8 cellular contexts compared by ENCODE assay signal in genomic region chr21:14875704-14876364, GRCh38.
DNase-seq lines count a peak whose midpoint lies in the region; ATAC-seq and TF ChIP-seq lines count a peak whose summit lies in the region.

No MANE protein-coding gene starts in this region.

- DNase-seq in mesothelial cell of epicardium (ENCODE audit: low spot score in 2 of 2, unreplicated experiment in 2 of 2) (no peak), occipital lobe (lab: John Stamatoyannopoulos, UW) (no peak), NCI-H146 treated with DMSO at 0.1 percent for 48 hours (lab: John Stamatoyannopoulos, UW; ENCODE audit: unreplicated experiment) (no peak), NCI-H2196 (lab: John Stamatoyannopoulos, UW; ENCODE audit: unreplicated experiment) (no peak), SW480 (ENCODE audit: low spot score) (no peak)

- H3K36me3 Mint-ChIP-seq in mesothelial cell of epicardium = no peaks in the 10 kb centered on the region

- peaks cover 7% of the 10 kb centered on the region for H3K9me3 Mint-ChIP-seq in mesothelial cell of epicardium

- H3K4me1 Mint-ChIP-seq in mesothelial cell of epicardium = peaks cover 73% of the 10 kb centered on the region

- H3K27me3 Mint-ChIP-seq in mesothelial cell of epicardium (ENCODE audit: low read depth) = no peaks in the 10 kb centered on the region

- no peak overlapping the region for H3K4me3 Mint-ChIP-seq in mesothelial cell of epicardium

- H3K27ac Mint-ChIP-seq in mesothelial cell of epicardium = peak overlapping the region; percentile 89

- TF ChIP-seq CTCF in mesothelial cell of epicardium (IDR thresholded peaks at IDR 0.05; ENCODE audit: unreplicated experiment) = no peak

- peak; percentile 49 for ATAC-seq in GM18520 (IDR thresholded peaks at IDR 0.05; ENCODE audit: unreplicated experiment)
- peak; percentile 66 for ATAC-seq in GM21825 (IDR thresholded peaks at IDR 0.05; ENCODE audit: unreplicated experiment)
- ATAC-seq in HG03565 (IDR thresholded peaks at IDR 0.05; ENCODE audit: unreplicated experiment) = peak; percentile 66
